Comparison of ENCODE assay signal across 16 cellular contexts in the genomic region with DNA sequence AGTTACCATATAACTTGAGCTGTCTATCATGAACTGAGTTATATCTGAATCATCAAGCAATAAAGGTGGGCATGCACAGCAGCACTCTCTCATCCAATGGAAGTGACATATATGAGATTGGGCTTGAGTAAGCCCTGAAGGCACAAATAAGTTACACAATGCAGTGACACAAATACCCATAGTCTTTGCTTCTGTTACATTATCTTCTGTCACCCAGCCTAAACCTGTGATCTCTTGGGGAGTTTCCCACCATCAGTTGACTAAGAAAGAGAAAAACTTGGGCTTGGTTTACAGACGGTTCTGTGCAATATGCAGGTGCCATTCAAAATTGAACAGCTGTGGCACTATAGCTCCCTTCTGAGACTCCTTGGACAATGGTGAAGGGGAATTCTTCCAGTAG.
A peak's percentile ranks its signal among the peaks of the same experiment; 100 is the strongest.
DNase-seq lines count a peak whose midpoint lies in the region; ATAC-seq and TF ChIP-seq lines count a peak whose summit lies in the region.
"Had no signal": no experiment of that assay in that cellular context is flagged by ENCODE, and none has a peak within 500 bp of the region (broad histone marks: within the 10 kb centered on the region; RNA-seq: fewer than 3 reads in every experiment).

No MANE protein-coding gene starts in this region.

- no peaks in the 10 kb centered on the region for H4K20me1 ChIP-seq in hepatocyte (ENCODE audit: insufficient read depth, poor library complexity, severe bottlenecking)

- H3K4me3 ChIP-seq in GM06990 (replicated peaks; ENCODE audit: low read depth, low read length) (no peak overlapping the region), hepatocyte (no peak overlapping the region)
- H3K4me3 ChIP-seq: SK-N-MC had no signal

- whole genome bisulfite sequencing in hepatocyte (ENCODE audit: low lambda C conversion rate, missing lambda C conversion rate), result 89% methylated on average over 1 of the region's 1 CpG

- H3K27ac ChIP-seq in hepatocyte, result no peak overlapping the region
- H3K27ac ChIP-seq: SK-N-MC had no signal

- peak; percentile 35 for DNase-seq in GM06990 (ENCODE audit: extremely low read depth, insufficient read length)
- no peak for DNase-seq in activated CD4-positive, alpha-beta T cell treated with anti-CD3 and anti-CD28 coated beads, Interleukin-2, amount 10 ng/mL, durations not matched to agents 24 days and 14 days
- DNase-seq in NCI-H1417 treated with DMSO at 0.1 percent for 48 hours (lab: John Stamatoyannopoulos, UW), result no peak
- DNase-seq in hepatocyte (ENCODE audit: low spot score), result no peak
- no peak for DNase-seq in left lobe of liver (ENCODE audit: low spot score)
- DNase-seq: ACHN; activated CD4-positive, alpha-beta T cell treated with anti-CD3 and anti-CD28 coated beads, Interleukin-2, amount 50 U/mL, for 1 hour; foreskin melanocyte; NCI-H524; nucleus accumbens had no signal

- H3K9me2 ChIP-seq in hepatocyte (replicated peaks; ENCODE audit: insufficient read depth), result no peaks in the 10 kb centered on the region

- ATAC-seq in GM19035 (IDR thresholded peaks at IDR 0.05; ENCODE audit: unreplicated experiment) (peak; percentile 86), HG02571 (IDR thresholded peaks at IDR 0.05; ENCODE audit: unreplicated experiment) (peak; percentile 97), HG03280 (IDR thresholded peaks at IDR 0.05; ENCODE audit: unreplicated experiment) (peak; percentile 66), left lobe of liver (no peak)

- no peak overlapping the region for H3K27ac Mint-ChIP-seq in activated CD4-positive, alpha-beta T cell treated with anti-CD3 and anti-CD28 coated beads, Interleukin-2, amount 10 ng/mL, durations not matched to agents 24 days and 14 days
- H3K27ac Mint-ChIP-seq: activated naive CD8-positive, alpha-beta T cell; dendritic cell treated with granulocyte-macrophage colony-stimulating factor and Interleukin-4, amounts not matched to agents 40 ng/mL and 50 ng/mL, for 4 days had no signal

- H3K79me2 ChIP-seq in hepatocyte, result no peaks in the 10 kb centered on the region

- no peaks in the 10 kb centered on the region for H3K27me3 ChIP-seq in GM06990 (replicated peaks; ENCODE audit: control insufficient read depth, insufficient read depth, low read length)
- no peaks in the 10 kb centered on the region for H3K27me3 ChIP-seq in hepatocyte

- H3K4me1 Mint-ChIP-seq in activated CD4-positive, alpha-beta T cell treated with anti-CD3 and anti-CD28 coated beads, Interleukin-2, amount 10 ng/mL, durations not matched to agents 24 days and 14 days, result no peaks in the 10 kb centered on the region

- H3K36me3 ChIP-seq in GM06990 (ENCODE audit: control insufficient read depth, insufficient read depth, low read length), result no peaks in the 10 kb centered on the region
- H3K36me3 ChIP-seq in hepatocyte (replicated peaks; ENCODE audit: insufficient read depth, low read depth), result no peaks in the 10 kb centered on the region

- H3K4me3 Mint-ChIP-seq in activated CD4-positive, alpha-beta T cell treated with anti-CD3 and anti-CD28 coated beads, Interleukin-2, amount 10 ng/mL, durations not matched to agents 24 days and 14 days, result no peak overlapping the region
- H3K4me3 Mint-ChIP-seq: activated naive CD8-positive, alpha-beta T cell; dendritic cell treated with granulocyte-macrophage colony-stimulating factor and Interleukin-4, amounts not matched to agents 40 ng/mL and 50 ng/mL, for 4 days had no signal

- intact Hi-C loops in activated CD4-positive, alpha-beta T cell treated with anti-CD3 and anti-CD28 coated beads, Interleukin-2, amount 10 ng/mL, durations not matched to agents 24 days and 14 days (cut with micrococcal nuclease), result no loop called here

- H3K27me3 Mint-ChIP-seq in activated CD4-positive, alpha-beta T cell treated with anti-CD3 and anti-CD28 coated beads, Interleukin-2, amount 10 ng/mL, durations not matched to agents 24 days and 14 days, result no peaks in the 10 kb centered on the region
- H3K27me3 Mint-ChIP-seq: activated naive CD8-positive, alpha-beta T cell had no signal

- no peaks in the 10 kb centered on the region for H3K9me3 ChIP-seq in hepatocyte (ENCODE audit: low read depth)

- peak; percentile 10 for TF ChIP-seq CTCF in GM06990 (IDR thresholded peaks at IDR 0.05; ENCODE audit: insufficient read depth, low read length, poor library complexity, severe bottlenecking)
- no peak for TF ChIP-seq CTCF in hepatocyte (IDR thresholded peaks at IDR 0.05; ENCODE audit: poor library complexity)

- H2AFZ ChIP-seq in hepatocyte, result no peak overlapping the region

- H3K36me3 Mint-ChIP-seq in activated CD4-positive, alpha-beta T cell treated with anti-CD3 and anti-CD28 coated beads, Interleukin-2, amount 10 ng/mL, durations not matched to agents 24 days and 14 days (ENCODE audit: low read depth), result no peaks in the 10 kb centered on the region
- H3K36me3 Mint-ChIP-seq: activated naive CD8-positive, alpha-beta T cell had no signal

- no peak overlapping the region for H3K4me2 ChIP-seq in hepatocyte

- no peaks in the 10 kb centered on the region for H3K4me1 ChIP-seq in hepatocyte (ENCODE audit: insufficient read depth)

- no peaks in the 10 kb centered on the region for H3K9me3 Mint-ChIP-seq in activated CD4-positive, alpha-beta T cell treated with anti-CD3 and anti-CD28 coated beads, Interleukin-2, amount 10 ng/mL, durations not matched to agents 24 days and 14 days
- H3K9me3 Mint-ChIP-seq: dendritic cell treated with granulocyte-macrophage colony-stimulating factor and Interleukin-4, amounts not matched to agents 40 ng/mL and 50 ng/mL, for 4 days had no signal
